In the genomic region with DNA sequence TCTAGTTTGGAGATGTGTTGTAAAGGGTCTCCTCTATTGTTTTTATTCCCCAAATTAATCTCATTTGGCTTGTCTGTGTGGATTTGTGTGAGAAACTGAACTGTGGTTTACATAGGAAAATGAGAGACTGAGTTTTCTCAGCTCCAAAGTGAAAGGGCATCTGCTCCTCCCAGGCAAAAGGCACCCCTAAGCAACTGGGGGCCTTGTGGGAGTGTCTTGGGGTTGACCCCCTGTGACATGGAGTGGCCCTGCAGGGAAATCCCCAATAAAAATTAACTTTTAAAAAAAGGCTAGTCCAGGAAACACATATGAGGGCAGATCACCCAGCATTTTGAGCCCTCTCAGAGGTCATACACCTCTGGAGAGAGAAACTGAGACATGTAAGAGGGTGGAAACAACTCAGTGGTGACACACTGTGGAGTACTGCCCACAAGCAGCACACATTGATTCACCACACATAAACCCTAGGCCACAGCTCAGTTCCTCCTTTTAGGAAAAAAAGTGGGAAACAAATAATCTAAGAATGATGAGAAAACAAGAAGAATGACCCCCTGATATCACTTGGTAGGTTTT, we compare ENCODE assay signal across 9 cellular contexts. TPM values are rescaled to one million over a fixed set of nuclear protein-coding genes. Genes with fewer than 3 reads are reported as not detected.
DNase-seq lines count a peak whose midpoint lies in the region; ATAC-seq and TF ChIP-seq lines count a peak whose summit lies in the region.
"Not testable (repeated sequence)": the region's sequence is repeated elsewhere in the genome, so short reads cannot be mapped to it uniquely, and the experiment has no call there.
"Had no signal": no experiment of that assay in that cellular context is flagged by ENCODE, and none has a peak within 500 bp of the region (broad histone marks: within the 10 kb centered on the region; RNA-seq: fewer than 3 reads in every experiment).

No MANE protein-coding gene starts in this region.

- TF ChIP-seq POLR2A in HCT116 (IDR thresholded peaks at IDR 0.05; ENCODE audit: borderline replicate concordance, extremely low read depth, insufficient read depth, insufficient read length): not testable (repeated sequence)

- not testable (repeated sequence) for H2AK5ac ChIP-seq in mesenchymal stem cell (ENCODE audit: low read length, severe bottlenecking)

- peaks cover 28% of the 10 kb centered on the region for H3K4me1 ChIP-seq in Caco-2
- H3K4me1 ChIP-seq in HCT116 (ENCODE audit: control insufficient read depth in 1 of 2, insufficient read depth in 2 of 2, low read length in 2 of 2); mesenchymal stem cell (ENCODE audit: control insufficient read depth, insufficient read depth, low read depth, low read length): not testable (repeated sequence)

- H3K27me3 ChIP-seq in Caco-2 (replicated peaks; ENCODE audit: control insufficient read depth, insufficient read depth, low read length); HCT116 (ENCODE audit: insufficient read depth, low read length); mesenchymal stem cell (ENCODE audit: control insufficient read depth in 1 of 2, insufficient read depth in 1 of 2, low read length in 2 of 2): not testable (repeated sequence)

- not testable (repeated sequence) for H3K23ac ChIP-seq in mesenchymal stem cell (ENCODE audit: low read length in 2 of 2)

- H3K4me2 ChIP-seq in HCT116 (ENCODE audit: low read length); mesenchymal stem cell (ENCODE audit: low read length, poor library complexity, severe bottlenecking): not testable (repeated sequence)

- H3K79me1 ChIP-seq in mesenchymal stem cell (replicated peaks; ENCODE audit: low read length, poor library complexity, severe bottlenecking): not testable (repeated sequence)

- H3K27me3 Mint-ChIP-seq in Caco-2 (ENCODE audit: insufficient read depth, unreplicated experiment): not testable (repeated sequence)

- H3K9me3 Mint-ChIP-seq in Caco-2 (ENCODE audit: unreplicated experiment): not testable (repeated sequence)

- H3K9me3 ChIP-seq in Caco-2; HCT116 (ENCODE audit: control insufficient read depth in 1 of 2, insufficient read depth in 1 of 2, low read depth in 1 of 2, low read length in 2 of 2); mesenchymal stem cell (ENCODE audit: control insufficient read depth, low read length): not testable (repeated sequence)

- H3K9ac ChIP-seq in HCT116 (ENCODE audit: low read length); mesenchymal stem cell (ENCODE audit: low read length): not testable (repeated sequence)

- not testable (repeated sequence) for TF ChIP-seq RAD21 in HCT116 (IDR thresholded peaks at IDR 0.05; ENCODE audit: low read depth)

- not testable (repeated sequence) for H2BK15ac ChIP-seq in mesenchymal stem cell (ENCODE audit: low read depth, poor library complexity, severe bottlenecking)

- not testable (repeated sequence) for H3K27ac ChIP-seq in HCT116 (ENCODE audit: low read depth, low read length)
- H3K27ac ChIP-seq in VCaP (peak overlapping the region; percentile 58; the same call in 1 of the 2 replicates), mesenchymal stem cell (ENCODE audit: low read length, poor library complexity, severe bottlenecking) (peak overlapping the region; percentile 87)

- peaks cover 17% of the 10 kb centered on the region for H3K4me1 Mint-ChIP-seq in Caco-2 (ENCODE audit: low read depth, unreplicated experiment)

- H3K18ac ChIP-seq in mesenchymal stem cell (ENCODE audit: low read depth in 1 of 2, low read length in 2 of 2): not testable (repeated sequence)

- H2BK5ac ChIP-seq in mesenchymal stem cell (ENCODE audit: low read depth, low read length, poor library complexity, severe bottlenecking): not testable (repeated sequence)

- H3K4me3 Mint-ChIP-seq in Caco-2 (ENCODE audit: unreplicated experiment): not testable (repeated sequence)

- POLR2A ChIA-PET in Caco-2 (lab: Charles Lee); HCT116 (lab: Charles Lee): not testable (repeated sequence)

- DNase-seq in Caco-2; HCT116 (ENCODE audit: low read depth, low spot score); mesenchymal stem cell: not testable (repeated sequence)

- not testable (repeated sequence) for H3K79me2 ChIP-seq in HCT116 (ENCODE audit: insufficient read depth, low read length)

- H3K14ac ChIP-seq in mesenchymal stem cell (ENCODE audit: low read length in 2 of 2): not testable (repeated sequence)

- not testable (repeated sequence) for H2BK12ac ChIP-seq in mesenchymal stem cell (ENCODE audit: low read length in 2 of 2)

- H3K4ac ChIP-seq in mesenchymal stem cell (ENCODE audit: low read depth in 1 of 2, low read length in 2 of 2): not testable (repeated sequence)

- peak; percentile 68 for ATAC-seq in GM18868 (IDR thresholded peaks at IDR 0.05; ENCODE audit: unreplicated experiment)
- ATAC-seq in GM19468 (IDR thresholded peaks at IDR 0.05; ENCODE audit: extremely low read depth, unreplicated experiment): peak; percentile 50
- peak; percentile 34; the same call in 1 of the 2 replicates for ATAC-seq in HCT116
- ATAC-seq in HG03025 (IDR thresholded peaks at IDR 0.05; ENCODE audit: low FRiP score, unreplicated experiment): peak; percentile 77
- ATAC-seq in HG03439 (IDR thresholded peaks at IDR 0.05; ENCODE audit: unreplicated experiment): peak; percentile 71

- not testable (repeated sequence) for H4K91ac ChIP-seq in mesenchymal stem cell (ENCODE audit: low read length)

- H4K8ac ChIP-seq in mesenchymal stem cell (ENCODE audit: low read length): not testable (repeated sequence)

- H4K20me1 ChIP-seq in HCT116 (ENCODE audit: insufficient read depth): not testable (repeated sequence)

- intact Hi-C loops in Caco-2 (cut with micrococcal nuclease; ENCODE audit: unreplicated experiment): loop anchor here (1.0 to 10.0 kb wide), 4 partner anchors 159 to 382 kb away; no protein-coding TSS in a partner anchor
- intact Hi-C loops in HCT116 (cut with micrococcal nuclease): not testable (repeated sequence)

- TSS peak; percentile 61 for BruUV-seq in Caco-2 (replicated peaks; lab: Mats Ljungman, UMichigan)
- not testable (repeated sequence) for BruUV-seq in HCT116 (replicated peaks; lab: Mats Ljungman, UMichigan)

- TF ChIP-seq CTCF in Caco-2 (IDR thresholded peaks at IDR 0.05; ENCODE audit: insufficient read depth in 1 of 2, low read depth in 1 of 2, low read length in 1 of 2, severe bottlenecking in 1 of 2, unreplicated experiment in 1 of 2); HCT116 (IDR thresholded peaks at IDR 0.05 in 2 of 3, conservative IDR thresholded peaks at IDR 0.05 in 1 of 3; ENCODE audit: borderline replicate concordance in 1 of 3, insufficient read depth in 1 of 3, low read depth in 2 of 3, low read length in 2 of 3); VCaP (conservative IDR thresholded peaks at IDR 0.05): not testable (repeated sequence)

- H3K36me3 Mint-ChIP-seq in Caco-2 (ENCODE audit: insufficient read depth, unreplicated experiment): not testable (repeated sequence)

- not testable (repeated sequence) for H2AFZ ChIP-seq in HCT116 (ENCODE audit: low read depth, low read length, poor library complexity, severe bottlenecking); mesenchymal stem cell (ENCODE audit: low read depth, low read length)

- CTCF ChIA-PET in Caco-2 (lab: Charles Lee): interaction anchor here (0.6 kb wide), 1 partner anchor 37 kb away, joined by 4 read pairs; no protein-coding TSS in a partner anchor
- CTCF ChIA-PET in HCT116 (lab: Charles Lee): not testable (repeated sequence)

- not testable (repeated sequence) for H3K4me3 ChIP-seq in Caco-2 (ENCODE audit: low read depth, low read length); HCT116 (replicated peaks in 1 of 2; ENCODE audit: low read depth in 1 of 2, low read length in 2 of 2); mesenchymal stem cell (ENCODE audit: insufficient read depth in 1 of 2, low read depth in 1 of 2, low read length in 2 of 2)

- RAD21 ChIA-PET in HCT116 (lab: Charles Lee; ENCODE audit: low non-redundant PET in 1 of 2, low total read pairs in 2 of 2, uncharacterized antibody in 2 of 2, unreplicated experiment in 2 of 2): not testable (repeated sequence)

- H3K36me3 ChIP-seq in Caco-2 (ENCODE audit: control insufficient read depth, insufficient read depth, low read length); HCT116 (ENCODE audit: control insufficient read depth in 1 of 2, insufficient read depth in 2 of 2, low read length in 2 of 2); mesenchymal stem cell (ENCODE audit: control insufficient read depth in 1 of 2, insufficient read depth in 2 of 2, low read depth in 1 of 2, low read length in 2 of 2): not testable (repeated sequence)

- peak overlapping the region; percentile 39 for H3K27ac Mint-ChIP-seq in Caco-2 (ENCODE audit: unreplicated experiment)

- H3K9me2 ChIP-seq in HCT116 (ENCODE audit: insufficient read depth): not testable (repeated sequence)

- H2BK120ac ChIP-seq in mesenchymal stem cell (ENCODE audit: low read depth, low read length): not testable (repeated sequence)

RNA-seq across cellular contexts. Expression of a gene that starts 13.3 kb away (rescaled TPM):
- 0.32 and 0.42 TPM in 2 replicates for total RNA-seq in Caco-2 (2022)
- 0.17 TPM for total RNA-seq in HCT116 (2021; ENCODE audit: unreplicated experiment)
- polyA plus RNA-seq in HCT116 (2012): not detected in 2 replicates
- polyA plus RNA-seq in mesenchymal stem cell (2013, experiment 1 of 2): not detected
- not detected for polyA plus RNA-seq in mesenchymal stem cell (2013, experiment 2 of 2)
- total RNA-seq: left ventricle myocardium superior had no signal
